Comparison of ENCODE assay signal across 8 cellular contexts in the genomic region with DNA sequence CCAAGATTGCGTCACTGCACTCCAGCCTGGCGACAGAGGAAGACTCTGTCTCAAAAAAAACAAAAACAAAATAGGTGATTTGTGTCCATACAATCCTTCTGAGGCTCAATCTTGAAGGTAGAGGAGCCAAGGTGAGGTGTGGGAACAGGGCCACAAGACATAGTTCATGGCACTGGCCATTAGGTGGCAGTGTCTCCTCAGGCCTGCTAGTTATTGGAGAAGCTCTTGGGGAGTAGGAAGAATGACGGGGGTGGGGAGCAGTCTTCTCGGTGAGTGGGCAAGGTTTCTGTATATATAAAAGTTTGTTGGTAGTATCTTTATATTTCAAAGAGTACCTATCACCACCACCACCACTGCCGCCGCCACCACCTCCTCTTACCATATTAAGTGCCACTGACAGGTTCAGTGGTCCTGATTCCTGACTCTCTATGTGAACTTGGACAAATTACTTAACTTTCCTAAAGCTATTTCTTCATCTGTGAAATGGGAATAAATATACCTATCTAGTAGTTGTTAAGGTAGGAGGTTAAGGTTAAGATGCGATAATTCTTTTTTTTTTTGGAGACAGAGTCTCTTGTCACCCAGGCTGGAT. TPM values are rescaled to one million over a fixed set of nuclear protein-coding genes. Genes with fewer than 3 reads are reported as not detected.
DNase-seq lines count a peak whose midpoint lies in the region; ATAC-seq and TF ChIP-seq lines count a peak whose summit lies in the region.

No MANE protein-coding gene starts in this region.

- ATAC-seq in GM18499 (IDR thresholded peaks at IDR 0.05; ENCODE audit: insufficient read depth, unreplicated experiment): peak; percentile 86
- peak; percentile 94 for ATAC-seq in HG02884 (IDR thresholded peaks at IDR 0.05; ENCODE audit: unreplicated experiment)
- peak; percentile 63 for ATAC-seq in esophagus mucosa

- H3K27ac ChIP-seq in AG04450 (ENCODE audit: low read depth, low read length) (no peak overlapping the region), neural progenitor cell (no peak overlapping the region), transverse colon (peak overlapping the region in 1 of 4 donors; percentile 51)

- H3K9ac ChIP-seq in neural progenitor cell: no peak overlapping the region

- intact Hi-C loops in transverse colon (cut with DNase I; ENCODE audit: low total_unique reads): no loop called here

- no peaks in the 10 kb centered on the region for H3K36me3 ChIP-seq in neural progenitor cell
- no peaks in the 10 kb centered on the region for H3K36me3 ChIP-seq in transverse colon

- H3K27me3 ChIP-seq in AG04450 (ENCODE audit: control insufficient read depth, insufficient read depth, low read length): no peaks in the 10 kb centered on the region
- H3K27me3 ChIP-seq in neural progenitor cell: no peaks in the 10 kb centered on the region
- no peaks in the 10 kb centered on the region for H3K27me3 ChIP-seq in transverse colon

- H3K9me3 ChIP-seq in AG04450 (ENCODE audit: control insufficient read depth, insufficient read depth, low read length) (no peaks in the 10 kb centered on the region; the same call in 1 of the 2 replicates), neural progenitor cell (ENCODE audit: low read depth) (no peaks in the 10 kb centered on the region), transverse colon (no peaks in the 10 kb centered on the region)

- H4K20me1 ChIP-seq in neural progenitor cell (ENCODE audit: low read depth): peaks cover 27% of the 10 kb centered on the region

- no peak overlapping the region for H3K4me2 ChIP-seq in neural progenitor cell

- H3K27me3 Mint-ChIP-seq in neural progenitor cell (ENCODE audit: insufficient read depth, low read depth): peaks cover 2% of the 10 kb centered on the region

- H2AFZ ChIP-seq in neural progenitor cell (replicated peaks): no peak overlapping the region

- no peak overlapping the region for H3K4me3 ChIP-seq in AG04450 (ENCODE audit: low read depth, low read length)
- H3K4me3 ChIP-seq in neural progenitor cell: no peak overlapping the region
- H3K4me3 ChIP-seq in transverse colon: no peak overlapping the region

- DNase-seq in AG04450 (ENCODE audit: low read depth, low spot score) (no peak), NCI-H2227 (lab: John Stamatoyannopoulos, UW; ENCODE audit: unreplicated experiment) (peak; percentile 49), neural progenitor cell (ENCODE audit: low spot score) (peak; percentile 68), transverse colon (peak; percentile 72)
- peak; percentile 73 for DNase-seq in activated CD8-positive, alpha-beta memory T cell treated with anti-CD3 and anti-CD28 coated beads, Interleukin-2, amount 50 U/mL, for 4 hours

- H3K4me3 Mint-ChIP-seq in neural progenitor cell: no peak overlapping the region

- in situ Hi-C loops in transverse colon (cut with MboI; ENCODE audit: low pct_ligation_motif_present in 1 of 4, low pct_unique_long_range_greater_than_20kb in 1 of 4, low sequenced_read_pairs in 3 of 4): no loop called here

- no peak for TF ChIP-seq EP300 in transverse colon (IDR thresholded peaks at IDR 0.05; ENCODE audit: low read depth)

- no peak for TF ChIP-seq POLR2A in transverse colon (IDR thresholded peaks at IDR 0.05)

- peak; percentile 78 for TF ChIP-seq CTCF in AG04450 (IDR thresholded peaks at IDR 0.05; ENCODE audit: low read depth, low read length)
- peak; percentile 75 for TF ChIP-seq CTCF in neural progenitor cell (IDR thresholded peaks at IDR 0.05)
- peak; percentile 56 to 72 (median 70) for TF ChIP-seq CTCF in transverse colon (IDR thresholded peaks at IDR 0.05)

- no peaks in the 10 kb centered on the region for H3F3A ChIP-seq in neural progenitor cell (ENCODE audit: low read depth)

- H3K9me3 Mint-ChIP-seq in neural progenitor cell: peaks cover 16% of the 10 kb centered on the region

- POLR2A ChIA-PET in AG04450 (lab: Yijun Ruan, JAX): no interaction called here

- H3K27ac Mint-ChIP-seq in neural progenitor cell: no peak overlapping the region

- H3K4me1 ChIP-seq in neural progenitor cell (peaks cover 17% of the 10 kb centered on the region), transverse colon (peaks cover 0 to 32% (median 16%) of the 10 kb centered on the region in 4 donors)

- peaks cover 80% of the 10 kb centered on the region for H3K79me2 ChIP-seq in neural progenitor cell (ENCODE audit: low read depth)

- CTCF ChIA-PET in AG04450 (lab: Charles Lee): interaction anchor here (0.5 to 6.3 kb wide), 23 partner anchors 9 to 188 kb away, joined by 3 to 62 read pairs (median 4); a partner anchor contains a TSS

- H3K36me3 Mint-ChIP-seq in neural progenitor cell: peaks cover 15% of the 10 kb centered on the region

- H3K4me1 Mint-ChIP-seq in neural progenitor cell: peaks cover 7% of the 10 kb centered on the region

- WGBS in transverse colon (ENCODE audit: low coverage in 1 of 2), 2 donors: 67 to 84% methylated on average over 3 to 7 of the region's 7 CpGs

RNA-seq across cellular contexts. Expression of a gene that starts 24.0 kb away (rescaled TPM):
- 39.1 and 51.0 TPM in 2 replicates for polyA plus RNA-seq in AG04450 (2011; rRNA removed)
- 35.8 and 43.8 TPM in 2 replicates for polyA minus RNA-seq in AG04450 (2011; rRNA and poly(A)+ RNA removed)
- 43.4 TPM for total RNA-seq in esophagus mucosa
- 24.0 and 39.3 TPM in 2 replicates for total RNA-seq in neural progenitor cell (ENCODE audit: low replicate concordance)
- 10 to 100 TPM; 20.9 to 45.6 (median 33.7) TPM for total RNA-seq in transverse colon
